ENCODE assay signal across 7 cellular contexts in the genomic region with DNA sequence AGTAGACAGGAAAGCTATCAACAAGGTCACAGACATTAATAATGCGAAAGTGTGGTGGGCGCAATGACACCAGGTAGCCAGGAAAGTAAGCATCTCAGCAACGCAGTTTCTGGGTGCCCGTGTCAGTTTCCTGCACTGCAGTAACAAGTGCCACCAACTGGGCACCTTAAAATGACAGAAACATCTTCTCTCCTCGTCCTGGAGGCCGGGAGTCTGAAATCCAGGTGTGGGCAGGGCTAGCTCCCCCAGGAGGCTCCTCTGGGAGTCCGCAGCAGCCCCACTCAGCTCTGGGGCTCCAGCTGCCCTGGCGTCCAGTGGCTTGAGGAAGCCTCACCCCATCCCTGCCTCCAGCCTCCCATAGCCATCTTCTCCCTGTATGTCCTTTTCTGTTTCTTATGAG.
"Had no signal": no experiment of that assay in that cellular context is flagged by ENCODE, and none has a peak within 500 bp of the region (broad histone marks: within the 10 kb centered on the region; RNA-seq: fewer than 3 reads in every experiment).

No MANE protein-coding gene starts in this region.

- H3K4me3 ChIP-seq: GM23338 had no signal

- H3K27ac ChIP-seq: HL-60 had no signal

- FAIRE-seq: H1, H54 had no signal

- DNase-seq: H9, HCEC 1CT, IMR-90 had no signal

- ATAC-seq: GM23338 had no signal
